In genomic region chr1:18062180-18062579, GRCh38 we compare ENCODE assay signal across 1 cellular context.
A peak's percentile ranks its signal among the peaks of the same experiment; 100 is the strongest.
TF ChIP-seq lines count a peak whose summit lies in the region.

No MANE protein-coding gene starts in this region.

TF ChIP-seq in K562, 482 proteins besides CTCF, POLR2A, EP300 and RAD21 (continued from another document):
- peak; percentile 96 for TF ChIP-seq EHMT2 (IDR thresholded peaks at IDR 0.05)
- TF ChIP-seq SLC30A9 (CRISPR knock-in tag; IDR thresholded peaks at IDR 0.05): no peak
- no peak for TF ChIP-seq FIP1L1 (IDR thresholded peaks at IDR 0.05; ENCODE audit: low read depth, low read length, poor library complexity, severe bottlenecking)
